In the genomic region with DNA sequence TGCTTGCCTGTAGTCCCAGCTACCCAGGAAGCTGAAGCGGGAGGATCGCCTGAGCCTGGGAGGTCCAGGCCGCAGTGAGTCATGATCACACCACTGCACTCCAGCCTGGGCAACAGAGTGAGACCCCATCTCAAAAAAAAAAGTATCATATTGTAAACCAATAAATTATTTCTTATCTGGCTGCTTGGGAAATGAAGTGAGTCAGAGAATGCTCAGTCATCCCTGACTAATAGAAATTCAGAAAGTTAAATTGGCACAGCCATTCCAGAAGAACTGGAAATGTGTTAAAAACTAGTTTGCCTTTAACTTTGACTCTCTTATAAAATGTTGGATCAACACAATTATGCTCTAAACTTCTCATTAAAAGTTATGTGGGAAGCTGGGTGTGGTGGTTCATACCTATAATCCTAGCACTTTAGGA, we compare ENCODE assay signal across 18 cellular contexts. TPM values are rescaled to one million over a fixed set of nuclear protein-coding genes. Genes with fewer than 3 reads are reported as not detected.
DNase-seq lines count a peak whose midpoint lies in the region; ATAC-seq, FAIRE-seq and TF ChIP-seq lines count a peak whose summit lies in the region.
"Had no signal": no experiment of that assay in that cellular context is flagged by ENCODE, and none has a peak within 500 bp of the region (broad histone marks: within the 10 kb centered on the region; RNA-seq: fewer than 3 reads in every experiment).

No MANE protein-coding gene starts in this region.

- no peaks in the 10 kb centered on the region for H3K27me3 ChIP-seq in adipocyte (replicated peaks; ENCODE audit: control insufficient read depth, insufficient read depth, low read length)

- H3K36me3 ChIP-seq in adipocyte (ENCODE audit: control insufficient read depth, insufficient read depth, low read length, severe bottlenecking) = no peaks in the 10 kb centered on the region
- H3K36me3 ChIP-seq: thoracic aorta had no signal

- TF ChIP-seq POLR2A in A549 (IDR thresholded peaks at IDR 0.05; ENCODE audit: low read length) (no peak), lower leg skin (IDR thresholded peaks at IDR 0.05) (no peak)

- peaks cover 15% of the 10 kb centered on the region for H3K4me1 Mint-ChIP-seq in HFFc6 (ENCODE audit: low read depth)
- H3K4me1 Mint-ChIP-seq: activated naive CD8-positive, alpha-beta T cell treated with anti-CD3 and anti-CD28 coated beads, Interleukin-2, amount 50 U/mL, for 24 hours; naive B cell had no signal

- peaks cover 5% of the 10 kb centered on the region; the same call in 1 of the 3 replicates for H3K4me1 ChIP-seq in A549
- H3K4me1 ChIP-seq in adipocyte (ENCODE audit: control insufficient read depth, insufficient read depth, low read length) = peaks cover 6% of the 10 kb centered on the region

- H3K27me3 Mint-ChIP-seq in HFFc6 (ENCODE audit: insufficient read depth) = no peaks in the 10 kb centered on the region
- H3K27me3 Mint-ChIP-seq: activated naive CD8-positive, alpha-beta T cell treated with anti-CD3 and anti-CD28 coated beads, Interleukin-2, amount 50 U/mL, for 24 hours; activated T-cell treated with anti-CD3 and anti-CD28 coated beads, Interleukin-2, amount 50 U/mL, for 24 hours; naive B cell had no signal

- H3K27ac ChIP-seq in A549 = peak overlapping the region in 1 of 2 experiments; percentile 69; a peak in 3 of 6 replicates
- H3K27ac ChIP-seq: SK-N-MC, thoracic aorta had no signal

- H3K9me3 Mint-ChIP-seq in HFFc6 = no peaks in the 10 kb centered on the region
- H3K9me3 Mint-ChIP-seq: activated naive CD8-positive, alpha-beta T cell treated with anti-CD3 and anti-CD28 coated beads, Interleukin-2, amount 50 U/mL, for 24 hours; activated T-cell treated with anti-CD3 and anti-CD28 coated beads, Interleukin-2, amount 50 U/mL, for 24 hours; naive B cell had no signal

- H3K9ac ChIP-seq in adipocyte (ENCODE audit: low read length) = no peak overlapping the region

- H3K4me3 ChIP-seq in A549 (no peak overlapping the region), adipocyte (ENCODE audit: low read length) (no peak overlapping the region), fibroblast of the aortic adventitia (ENCODE audit: low read depth, low read length) (no peak overlapping the region), lower leg skin (ENCODE audit: low read depth, poor library complexity, severe bottlenecking) (no peak overlapping the region)
- H3K4me3 ChIP-seq: SK-N-MC, thoracic aorta had no signal

- H3K9me3 ChIP-seq in A549 (no peaks in the 10 kb centered on the region), adipocyte (ENCODE audit: control insufficient read depth, low read length) (no peaks in the 10 kb centered on the region)
- H3K9me3 ChIP-seq: thoracic aorta had no signal

- TF ChIP-seq CTCF in A549 (IDR thresholded peaks at IDR 0.05) = no peak
- TF ChIP-seq CTCF in HFFc6 (IDR thresholded peaks at IDR 0.05) = no peak
- TF ChIP-seq CTCF in fibroblast of the aortic adventitia (IDR thresholded peaks at IDR 0.05; ENCODE audit: insufficient read depth, low read length) = no peak
- no peak for TF ChIP-seq CTCF in lower leg skin (IDR thresholded peaks at IDR 0.05)

- ATAC-seq in A549 (no peak), GM19023 (IDR thresholded peaks at IDR 0.05; ENCODE audit: unreplicated experiment) (no peak)
- ATAC-seq: activated naive CD8-positive, alpha-beta T cell treated with anti-CD3 and anti-CD28 coated beads, Interleukin-2, amount 50 U/mL, for 24 hours; left ventricle myocardium superior had no signal

- H3K27ac Mint-ChIP-seq in HFFc6 = peak overlapping the region; percentile 87
- H3K27ac Mint-ChIP-seq: activated naive CD8-positive, alpha-beta T cell treated with anti-CD3 and anti-CD28 coated beads, Interleukin-2, amount 50 U/mL, for 24 hours; activated T-cell treated with anti-CD3 and anti-CD28 coated beads, Interleukin-2, amount 50 U/mL, for 24 hours had no signal

- no peak overlapping the region for H3K4me3 Mint-ChIP-seq in HFFc6
- H3K4me3 Mint-ChIP-seq: activated naive CD8-positive, alpha-beta T cell treated with anti-CD3 and anti-CD28 coated beads, Interleukin-2, amount 50 U/mL, for 24 hours; activated T-cell treated with anti-CD3 and anti-CD28 coated beads, Interleukin-2, amount 50 U/mL, for 24 hours; naive B cell had no signal

- H3K4me2 ChIP-seq in A549 = no peak overlapping the region

- CTCF ChIA-PET in A549 (lab: Yijun Ruan, JAX) = interaction anchor here (0.8 to 3.0 kb wide), 5 partner anchors 13 to 61 kb away, joined by 3 to 17 read pairs (median 4); no protein-coding TSS in a partner anchor

- FAIRE-seq in A549 (lab: Jason Lieb, UNC) = no peak

- TF ChIP-seq EP300 in A549 (IDR thresholded peaks at IDR 0.05) = no peak

- intact Hi-C loops in lower leg skin (cut with DNase I; ENCODE audit: low total_unique reads) = no loop called here

- WGBS in A549 (ENCODE audit: missing lambda C conversion rate) = 47% methylated on average over 3 of the region's 3 CpGs
- 91 to 98% methylated on average over 2 to 3 of the region's 3 CpGs for WGBS in lower leg skin, 2 donors

- no peak for TF ChIP-seq RAD21 in A549 (conservative IDR thresholded peaks at IDR 0.05 in 1 of 2, IDR thresholded peaks at IDR 0.05 in 1 of 2)

- POLR2A ChIA-PET in A549 (lab: Yijun Ruan, JAX) = interaction anchor here (1.0 to 1.6 kb wide), 2 partner anchors 9 to 10 kb away, joined by 5 to 7 read pairs; partner anchors contain the start of gene GNE

- DNase-seq in A549 (ENCODE audit: low read depth in 1 of 2, low spot score in 1 of 2) (no peak), HFFc6 (peak; percentile 27), adipocyte (ENCODE audit: low read depth) (peak; percentile 13), fibroblast of the aortic adventitia (ENCODE audit: low read depth) (peak; percentile 70), NCI-H345 treated with DMSO at 0.1 percent for 48 hours (lab: John Stamatoyannopoulos, UW; ENCODE audit: unreplicated experiment) (no peak), lower leg skin (ENCODE audit: low spot score in 2 of 2) (no peak)
- DNase-seq in activated effector memory CD4-positive, alpha-beta T cell treated with anti-CD3 and anti-CD28 coated beads, Interleukin-2, amount 50 U/mL, for 16 hours = no peak
- DNase-seq: activated CD4-positive, alpha-beta T cell treated with anti-CD3 and anti-CD28 coated beads, Interleukin-2, amount 50 U/mL, for 1 hour; activated naive CD8-positive, alpha-beta T cell treated with anti-CD3 and anti-CD28 coated beads, Interleukin-2, amount 50 U/mL, for 24 hours; activated T-cell treated with anti-CD3 and anti-CD28 coated beads, Interleukin-2, amount 50 U/mL, for 24 hours; GF-D8; left ventricle myocardium superior; naive B cell; NCI-H1105; NCI-H2171 had no signal

- peaks cover 4% of the 10 kb centered on the region for H3K36me3 Mint-ChIP-seq in HFFc6 (ENCODE audit: low read depth)
- H3K36me3 Mint-ChIP-seq: naive B cell had no signal

TF ChIP-seq in A549, 52 proteins besides CTCF, POLR2A, EP300 and RAD21:
- TF ChIP-seq ESRRA (IDR thresholded peaks at IDR 0.05; ENCODE audit: borderline replicate concordance, low read length) (no peak), PHF8 (IDR thresholded peaks at IDR 0.05; ENCODE audit: borderline replicate concordance, low read depth) (no peak), CEBPB (IDR thresholded peaks at IDR 0.05) (no peak), SREBF2 (IDR thresholded peaks at IDR 0.05) (no peak), FOSL2 (IDR thresholded peaks at IDR 0.05) (no peak), FOSL2 (CRISPR knock-in tag; IDR thresholded peaks at IDR 0.05) (peak; percentile 54), JUNB (IDR thresholded peaks at IDR 0.05) (peak; percentile 34; the same call in 1 of the 2 replicates)
- TF ChIP-seq, protein P1, sequence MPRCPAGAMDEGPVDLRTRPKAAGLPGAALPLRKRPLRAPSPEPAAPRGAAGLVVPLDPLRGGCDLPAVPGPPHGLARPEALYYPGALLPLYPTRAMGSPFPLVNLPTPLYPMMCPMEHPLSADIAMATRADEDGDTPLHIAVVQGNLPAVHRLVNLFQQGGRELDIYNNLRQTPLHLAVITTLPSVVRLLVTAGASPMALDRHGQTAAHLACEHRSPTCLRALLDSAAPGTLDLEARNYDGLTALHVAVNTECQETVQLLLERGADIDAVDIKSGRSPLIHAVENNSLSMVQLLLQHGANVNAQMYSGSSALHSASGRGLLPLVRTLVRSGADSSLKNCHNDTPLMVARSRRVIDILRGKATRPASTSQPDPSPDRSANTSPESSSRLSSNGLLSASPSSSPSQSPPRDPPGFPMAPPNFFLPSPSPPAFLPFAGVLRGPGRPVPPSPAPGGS (IDR thresholded peaks at IDR 0.05) = no peak

RNA-seq across cellular contexts. Expression of gene GNE, which starts 9.8 kb away (rescaled TPM):
- 32.9 and 39.5 TPM in 2 replicates for polyA plus RNA-seq in A549 (2011; rRNA removed)
- polyA plus RNA-seq in A549 (2012; cell fraction: cytosol; rRNA removed) = 12.7 and 15.5 TPM in 2 replicates
- 10.2 and 13.9 TPM in 2 replicates for polyA plus RNA-seq in A549 (2012; cell fraction: nucleus; rRNA removed)
- polyA plus RNA-seq in A549 (2017; fragmentation: RNase III; extraction: RNeasy Plus Mini Kit Qiagen cat#74134 plus additional on column Dnase treatment) = 19.2 to 24.1 TPM (median 23.0 TPM) in 3 replicates
- 51.2 and 60.2 TPM in 2 replicates for polyA minus RNA-seq in A549 (2011; rRNA and poly(A)+ RNA removed)
- total RNA-seq in HFFc6 (2021; fragmentation: NEBNext Ultra II Directional; extraction: Animal tissue kit (Norgen Biotek cat#: 25700)) = 10 to 100 TPM; 15.8 to 18.9 (median 17.8) TPM
- total RNA-seq in fibroblast of the aortic adventitia (ENCODE audit: low replicate concordance) = 11.4 and 23.8 TPM in 2 replicates
- 10 to 100 TPM in 3 of 4 donors, 1 to 10 TPM in 1; 5.1 to 16.8 (median 13.7) TPM for total RNA-seq in lower leg skin

Comparison
In these comparisons a context has a peak if more than half of its experiments do, and no peak if none do; other contexts are left out.
1. DNase-seq: peak in HFFc6 (single experiment), adipocyte (single experiment) and fibroblast of the aortic adventitia (single experiment); none in A549 (0 of 2), NCI-H345 treated with DMSO at 0.1 percent for 48 hours (single experiment), activated effector memory CD4-positive, alpha-beta T cell treated with anti-CD3 and anti-CD28 coated beads, Interleukin-2, amount 50 U/mL, for 16 hours (single experiment) and lower leg skin (0 of 2).